In genomic region chr14:75258079-75258802, GRCh38 we compare ENCODE assay signal across 8 cellular contexts. TPM values are rescaled to one million over a fixed set of nuclear protein-coding genes. Genes with fewer than 3 reads are reported as not detected.
DNase-seq lines count a peak whose midpoint lies in the region; ATAC-seq and TF ChIP-seq lines count a peak whose summit lies in the region.

No MANE protein-coding gene starts in this region.

- H3K4me3 ChIP-seq in WERI-Rb-1 (ENCODE audit: low read depth, low read length) = peak overlapping the region; percentile 75
- peak overlapping the region in 9 of 10 donors; percentile 19 to 55 (median 47) for H3K4me3 ChIP-seq in heart right ventricle
- peak overlapping the region; percentile 45 for H3K4me3 ChIP-seq in skeletal muscle cell (ENCODE audit: low read depth, low read length)

- no peak for DNase-seq in activated naive CD4-positive, alpha-beta T cell treated with anti-CD3 and anti-CD28 coated beads for 36 hours
- DNase-seq in activated naive CD4-positive, alpha-beta T cell (lab: John Stamatoyannopoulos, UW) = no peak
- DNase-seq in WERI-Rb-1 (no peak), heart right ventricle (no peak), skeletal muscle cell (ENCODE audit: low read depth) (no peak), HPDE6-E6E7 (ENCODE audit: extremely low spot score) (no peak), NCI-H82 treated with DMSO at 0.1 percent for 48 hours (lab: John Stamatoyannopoulos, UW; ENCODE audit: unreplicated experiment) (no peak), NCI-H2029 (lab: John Stamatoyannopoulos, UW) (no peak)

- peak overlapping the region; percentile 77 for H3K4me3 Mint-ChIP-seq in activated naive CD4-positive, alpha-beta T cell treated with anti-CD3 and anti-CD28 coated beads for 36 hours

- ATAC-seq in heart right ventricle = no peak

- TF ChIP-seq CTCF in WERI-Rb-1 (IDR thresholded peaks at IDR 0.05; ENCODE audit: low read depth, low read length) = no peak
- no peak for TF ChIP-seq CTCF in heart right ventricle (IDR thresholded peaks at IDR 0.05)

- H3K36me3 Mint-ChIP-seq in activated naive CD4-positive, alpha-beta T cell treated with anti-CD3 and anti-CD28 coated beads for 36 hours (ENCODE audit: low read depth) = no peaks in the 10 kb centered on the region

- H3K27ac Mint-ChIP-seq in activated naive CD4-positive, alpha-beta T cell treated with anti-CD3 and anti-CD28 coated beads for 36 hours = peak overlapping the region; percentile 28

- H3K4me1 ChIP-seq in heart right ventricle = peaks cover 6 to 43% (median 33%) of the 10 kb centered on the region in 9 donors

- 15 to 17% methylated on average over 12 of the region's 12 CpGs for WGBS in heart right ventricle, 2 donors

- no peaks in the 10 kb centered on the region for H3K27me3 ChIP-seq in WERI-Rb-1 (ENCODE audit: insufficient read depth, low read depth, severe bottlenecking)
- H3K27me3 ChIP-seq in heart right ventricle = no peaks in the 10 kb centered on the region

- CTCF ChIA-PET in activated naive CD4-positive, alpha-beta T cell treated with anti-CD3 and anti-CD28 coated beads for 36 hours (lab: Charles Lee) = interaction anchor here (1.4 to 1.5 kb wide), 2 partner anchors 10 to 15 kb away, joined by 5 read pairs; no protein-coding TSS in a partner anchor

- no peaks in the 10 kb centered on the region for H3K27me3 Mint-ChIP-seq in activated naive CD4-positive, alpha-beta T cell treated with anti-CD3 and anti-CD28 coated beads for 36 hours (ENCODE audit: low read depth)

- peaks cover 18% of the 10 kb centered on the region for H3K4me1 Mint-ChIP-seq in activated naive CD4-positive, alpha-beta T cell treated with anti-CD3 and anti-CD28 coated beads for 36 hours (ENCODE audit: low read depth)

- no peaks in the 10 kb centered on the region for H3K9me3 Mint-ChIP-seq in activated naive CD4-positive, alpha-beta T cell treated with anti-CD3 and anti-CD28 coated beads for 36 hours

- H3K27ac ChIP-seq in WERI-Rb-1 (peak overlapping the region; percentile 88), heart right ventricle (peak overlapping the region; percentile 79 to 98 (median 95))

- no peaks in the 10 kb centered on the region for H3K36me3 ChIP-seq in WERI-Rb-1
- no peaks in the 10 kb centered on the region for H3K36me3 ChIP-seq in heart right ventricle

- intact Hi-C loops in activated naive CD4-positive, alpha-beta T cell treated with anti-CD3 and anti-CD28 coated beads for 36 hours (cut with micrococcal nuclease) = loop anchor here (2.0 kb wide), 1 partner anchor 403 kb away; the partner anchor contains the start of genes ERG28 and TTLL5
- intact Hi-C loops in heart right ventricle (cut with DNase I) = loop anchor here in 4 of 10 donors (2.0 to 5.0 kb wide), 6 partner anchors 19 to 116 kb away; partner anchors contain the start of gene TMED10 (in 2 of the 4)

- H3K9me3 ChIP-seq in WERI-Rb-1 (ENCODE audit: severe bottlenecking) = no peaks in the 10 kb centered on the region
- no peaks in the 10 kb centered on the region for H3K9me3 ChIP-seq in heart right ventricle

RNA-seq across cellular contexts. Expression of gene FOS, which starts 20.4 kb away (rescaled TPM):
- total RNA-seq in activated naive CD4-positive, alpha-beta T cell treated with anti-CD3 and anti-CD28 coated beads for 36 hours = 10 to 100 TPM; 34.5 to 35.7 TPM
- total RNA-seq in heart right ventricle = 100 to 1,000 TPM in 3 of 10 donors, 10 to 100 TPM in 6, 1 to 10 TPM in 1; 9.3 to 173 (median 64.0) TPM
- polyA plus RNA-seq in heart right ventricle = 10 to 100 TPM; 17.3 to 49.9 TPM
